10 cellular contexts compared by ENCODE assay signal in the genomic region with DNA sequence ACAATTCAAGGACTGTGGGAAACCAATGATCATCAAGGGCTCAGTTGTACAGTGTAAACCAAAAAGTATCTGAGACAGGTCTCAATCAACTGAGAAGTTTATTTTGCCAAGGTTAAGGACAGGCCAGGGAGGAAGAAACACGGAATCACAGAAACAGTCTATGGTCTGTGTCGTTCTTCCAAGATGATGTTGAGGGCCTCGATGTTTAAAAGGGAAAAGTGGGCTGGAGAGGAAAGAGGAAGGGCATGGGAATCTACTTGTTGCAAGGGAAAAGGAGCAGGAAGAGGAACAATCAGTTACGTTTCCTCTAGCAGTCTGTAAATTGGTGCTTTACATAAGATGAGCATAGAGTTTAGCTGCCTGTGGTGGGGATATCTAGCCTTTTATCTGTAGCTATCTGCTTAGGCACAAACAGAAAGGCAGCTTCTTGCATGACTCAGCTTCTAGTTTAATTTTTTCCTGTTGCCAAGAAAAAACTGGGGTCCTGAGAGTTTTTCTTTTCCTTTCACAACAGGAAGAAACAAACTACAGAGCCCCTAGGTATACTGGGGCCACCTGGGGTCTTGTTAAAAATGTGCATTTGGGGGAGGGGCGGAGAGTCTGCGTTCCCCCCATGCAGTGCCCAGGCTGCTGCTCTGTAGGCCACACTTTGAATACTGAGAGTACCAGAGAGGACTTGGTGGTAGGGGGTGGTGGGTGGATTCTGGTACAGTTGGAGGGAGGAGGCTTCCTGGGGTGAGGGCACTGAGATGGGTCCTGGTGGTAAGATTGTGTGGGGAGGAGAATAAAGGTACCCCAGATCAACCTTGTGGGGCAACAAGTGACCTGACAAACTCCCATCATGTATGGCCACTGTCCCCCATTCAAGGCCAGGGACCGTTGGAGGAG. TPM values are rescaled to one million over a fixed set of nuclear protein-coding genes. Genes with fewer than 3 reads are reported as not detected.
DNase-seq lines count a peak whose midpoint lies in the region; ATAC-seq, FAIRE-seq and TF ChIP-seq lines count a peak whose summit lies in the region.
"Had no signal": no experiment of that assay in that cellular context is flagged by ENCODE, and none has a peak within 500 bp of the region (broad histone marks: within the 10 kb centered on the region; RNA-seq: fewer than 3 reads in every experiment).

No MANE protein-coding gene starts in this region.

- DNase-seq in GM12891 (ENCODE audit: insufficient read length, low spot score), result no peak
- DNase-seq in NT2/D1 (ENCODE audit: low read depth, low spot score), result peak; percentile 68
- DNase-seq in central memory CD4-positive, alpha-beta T cell, result peak; percentile 67
- no peak for DNase-seq in cardiac septum (ENCODE audit: low spot score)
- no peak for DNase-seq in DMS79 (lab: John Stamatoyannopoulos, UW)
- DNase-seq in GM20000 (ENCODE audit: low spot score), result no peak
- DNase-seq: hypothalamus, MG63 had no signal

- TF ChIP-seq CTCF in parathyroid adenoma (IDR thresholded peaks at IDR 0.05), result no peak
- no peak for TF ChIP-seq CTCF in GM20000 (IDR thresholded peaks at IDR 0.05; ENCODE audit: extremely low read depth, missing control alignments)

- FAIRE-seq in GM12891 (lab: Jason Lieb, UNC), result no peak

- no peaks in the 10 kb centered on the region for H3K9me3 ChIP-seq in NT2/D1 (ENCODE audit: insufficient read depth, low read length)
- H3K9me3 ChIP-seq in parathyroid adenoma (ENCODE audit: control insufficient read depth, low read length), result no peaks in the 10 kb centered on the region
- H3K9me3 ChIP-seq: MG63 had no signal

- H2AFZ ChIP-seq in parathyroid adenoma, result peak overlapping the region; percentile 21

- TF ChIP-seq POLR2A in GM12891 (IDR thresholded peaks at IDR 0.05; ENCODE audit: low read depth, low read length), result no peak

- H3K27me3 ChIP-seq in NT2/D1 (ENCODE audit: insufficient read depth, insufficient read length) (no peaks in the 10 kb centered on the region), parathyroid adenoma (ENCODE audit: control insufficient read depth, insufficient read depth, low read length) (no peaks in the 10 kb centered on the region)
- H3K27me3 ChIP-seq: MG63 had no signal

- peaks cover 6% of the 10 kb centered on the region for H3K4me1 ChIP-seq in NT2/D1 (ENCODE audit: insufficient read depth, insufficient read length)
- H3K4me1 ChIP-seq in parathyroid adenoma, result peaks cover 57% of the 10 kb centered on the region

- peak overlapping the region; percentile 62 for H3K27ac ChIP-seq in parathyroid adenoma

- H3K79me2 ChIP-seq in parathyroid adenoma, result no peaks in the 10 kb centered on the region

- intact Hi-C loops in cardiac septum (cut with DNase I), result no loop called here

- H3K4me3 ChIP-seq in NT2/D1 (ENCODE audit: insufficient read length, low read depth), result no peak overlapping the region
- no peak overlapping the region for H3K4me3 ChIP-seq in parathyroid adenoma (ENCODE audit: low read depth, low read length)
- H3K4me3 ChIP-seq: MG63 had no signal

- no peaks in the 10 kb centered on the region for H3K36me3 ChIP-seq in NT2/D1 (ENCODE audit: insufficient read depth, insufficient read length, low read length)
- no peaks in the 10 kb centered on the region for H3K36me3 ChIP-seq in parathyroid adenoma (ENCODE audit: control insufficient read depth, insufficient read depth, low read length)
- H3K36me3 ChIP-seq: MG63 had no signal

- no peak for ATAC-seq in HG03442 (IDR thresholded peaks at IDR 0.05; ENCODE audit: unreplicated experiment)

- H3K9ac ChIP-seq in NT2/D1 (ENCODE audit: insufficient read length, low read depth) (peak overlapping the region; percentile 21), parathyroid adenoma (no peak overlapping the region)

- peak overlapping the region; percentile 35 for H3K4me2 ChIP-seq in parathyroid adenoma (ENCODE audit: low read length)

TF ChIP-seq in GM12891, 5 proteins besides CTCF, POLR2A, EP300 and RAD21:
- TF ChIP-seq POU2F2 (IDR thresholded peaks at IDR 0.05; ENCODE audit: low read depth, low read length), result no peak
- TF ChIP-seq SPI1 (IDR thresholded peaks at IDR 0.05; ENCODE audit: low read depth, low read length), result 0 out of 2 replicates have a peak, but pooled peaks have one; percentile 9
- TF ChIP-seq PAX5 (IDR thresholded peaks at IDR 0.05; ENCODE audit: insufficient read depth, low read length, severe bottlenecking), result no peak
- no peak for TF ChIP-seq TAF1 (IDR thresholded peaks at IDR 0.05; ENCODE audit: low read depth, low read length)
- TF ChIP-seq POLR2AphosphoS5 (IDR thresholded peaks at IDR 0.05; ENCODE audit: low read depth, low read length), result no peak
TF ChIP-seq in GM12891: peak in this region for 1.

RNA-seq across cellular contexts. Expression of gene EZR, which starts 35.3 kb away (rescaled TPM):
- 166 TPM for polyA plus RNA-seq in GM12891 (2012; ENCODE audit: low read depth, missing spikeins)
- total RNA-seq in cardiac septum, result 141 TPM

Comparison
In these comparisons a context has a peak if more than half of its experiments do, and no peak if none do; other contexts are left out.
1. DNase-seq: peak in NT2/D1 (single experiment) and central memory CD4-positive, alpha-beta T cell (single experiment); none in GM12891 (single experiment), cardiac septum (single experiment), DMS79 (single experiment) and GM20000 (single experiment).